1 cellular context compared by ENCODE assay signal in the genomic region with DNA sequence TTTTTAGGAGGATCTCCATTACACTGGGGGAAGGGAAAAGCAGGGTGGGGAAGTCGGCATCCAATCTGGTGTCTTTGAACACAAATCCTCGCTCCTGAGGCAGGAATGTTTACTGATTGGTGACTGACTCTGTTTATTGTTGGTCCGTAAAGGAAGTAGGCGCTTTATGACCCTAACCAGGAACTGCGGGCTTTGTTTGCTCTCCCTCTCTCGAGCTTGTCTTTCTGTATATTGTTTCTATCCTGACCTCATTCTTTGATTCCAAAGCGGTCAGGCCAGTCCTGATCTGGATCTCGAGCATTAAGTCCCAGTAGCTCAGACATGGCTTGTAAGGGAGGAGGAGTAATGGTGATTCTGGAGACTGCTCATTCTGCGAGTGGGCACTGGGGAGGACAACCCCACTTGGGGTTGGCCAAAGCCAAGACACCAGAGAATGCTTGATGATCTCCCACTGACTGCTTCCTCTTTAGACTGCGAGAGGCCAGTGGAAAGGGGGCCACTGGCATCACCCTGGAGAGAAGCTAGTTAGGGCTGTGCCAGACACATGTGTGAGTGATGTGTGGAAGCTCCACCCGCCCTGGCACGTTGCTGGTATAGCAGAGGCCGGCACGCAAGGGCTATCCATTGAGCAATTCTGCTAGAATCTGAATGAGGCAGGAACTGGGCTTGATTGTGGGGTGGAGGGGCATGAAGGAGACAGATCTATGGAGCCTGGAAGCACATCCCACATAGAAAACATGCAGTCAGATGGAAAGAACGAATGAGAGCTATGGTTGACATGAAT.
TF ChIP-seq lines count a peak whose summit lies in the region.

No MANE protein-coding gene starts in this region.

TF ChIP-seq in WTC11, 78 proteins besides CTCF, POLR2A, EP300 and RAD21:
- TF ChIP-seq NFATC4 (CRISPR knock-in tag; IDR thresholded peaks at IDR 0.05) (no peak), PRRX2 (CRISPR knock-in tag; IDR thresholded peaks at IDR 0.05) (no peak), EMX1 (CRISPR knock-in tag; IDR thresholded peaks at IDR 0.05) (no peak), ETV6 (CRISPR knock-in tag; IDR thresholded peaks at IDR 0.05) (no peak), RORB (CRISPR knock-in tag; IDR thresholded peaks at IDR 0.05) (no peak), ATF1 (CRISPR knock-in tag; IDR thresholded peaks at IDR 0.05) (no peak), FOXK1 (CRISPR knock-in tag; IDR thresholded peaks at IDR 0.05) (no peak)
- TF ChIP-seq, protein P1, sequence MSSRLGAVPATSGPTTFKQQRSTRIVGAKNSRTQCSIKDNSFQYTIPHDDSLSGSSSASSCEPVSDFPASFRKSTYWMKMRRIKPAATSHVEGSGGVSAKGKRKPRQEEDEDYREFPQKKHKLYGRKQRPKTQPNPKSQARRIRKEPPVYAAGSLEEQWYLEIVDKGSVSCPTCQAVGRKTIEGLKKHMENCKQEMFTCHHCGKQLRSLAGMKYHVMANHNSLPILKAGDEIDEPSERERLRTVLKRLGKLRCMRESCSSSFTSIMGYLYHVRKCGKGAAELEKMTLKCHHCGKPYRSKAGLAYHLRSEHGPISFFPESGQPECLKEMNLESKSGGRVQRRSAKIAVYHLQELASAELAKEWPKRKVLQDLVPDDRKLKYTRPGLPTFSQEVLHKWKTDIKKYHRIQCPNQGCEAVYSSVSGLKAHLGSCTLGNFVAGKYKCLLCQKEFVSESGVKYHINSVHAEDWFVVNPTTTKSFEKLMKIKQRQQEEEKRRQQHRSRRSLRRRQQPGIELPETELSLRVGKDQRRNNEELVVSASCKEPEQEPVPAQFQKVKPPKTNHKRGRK (CRISPR knock-in tag; IDR thresholded peaks at IDR 0.05; ENCODE audit: borderline replicate concordance): no peak
- TF ChIP-seq, protein P2, sequence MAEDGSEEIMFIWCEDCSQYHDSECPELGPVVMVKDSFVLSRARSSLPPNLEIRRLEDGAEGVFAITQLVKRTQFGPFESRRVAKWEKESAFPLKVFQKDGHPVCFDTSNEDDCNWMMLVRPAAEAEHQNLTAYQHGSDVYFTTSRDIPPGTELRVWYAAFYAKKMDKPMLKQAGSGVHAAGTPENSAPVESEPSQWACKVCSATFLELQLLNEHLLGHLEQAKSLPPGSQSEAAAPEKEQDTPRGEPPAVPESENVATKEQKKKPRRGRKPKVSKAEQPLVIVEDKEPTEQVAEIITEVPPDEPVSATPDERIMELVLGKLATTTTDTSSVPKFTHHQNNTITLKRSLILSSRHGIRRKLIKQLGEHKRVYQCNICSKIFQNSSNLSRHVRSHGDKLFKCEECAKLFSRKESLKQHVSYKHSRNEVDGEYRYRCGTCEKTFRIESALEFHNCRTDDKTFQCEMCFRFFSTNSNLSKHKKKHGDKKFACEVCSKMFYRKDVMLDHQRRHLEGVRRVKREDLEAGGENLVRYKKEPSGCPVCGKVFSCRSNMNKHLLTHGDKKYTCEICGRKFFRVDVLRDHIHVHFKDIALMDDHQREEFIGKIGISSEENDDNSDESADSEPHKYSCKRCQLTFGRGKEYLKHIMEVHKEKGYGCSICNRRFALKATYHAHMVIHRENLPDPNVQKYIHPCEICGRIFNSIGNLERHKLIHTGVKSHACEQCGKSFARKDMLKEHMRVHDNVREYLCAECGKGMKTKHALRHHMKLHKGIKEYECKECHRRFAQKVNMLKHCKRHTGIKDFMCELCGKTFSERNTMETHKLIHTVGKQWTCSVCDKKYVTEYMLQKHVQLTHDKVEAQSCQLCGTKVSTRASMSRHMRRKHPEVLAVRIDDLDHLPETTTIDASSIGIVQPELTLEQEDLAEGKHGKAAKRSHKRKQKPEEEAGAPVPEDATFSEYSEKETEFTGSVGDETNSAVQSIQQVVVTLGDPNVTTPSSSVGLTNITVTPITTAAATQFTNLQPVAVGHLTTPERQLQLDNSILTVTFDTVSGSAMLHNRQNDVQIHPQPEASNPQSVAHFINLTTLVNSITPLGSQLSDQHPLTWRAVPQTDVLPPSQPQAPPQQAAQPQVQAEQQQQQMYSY (CRISPR knock-in tag; IDR thresholded peaks at IDR 0.05): no peak
- TF ChIP-seq, protein P3, sequence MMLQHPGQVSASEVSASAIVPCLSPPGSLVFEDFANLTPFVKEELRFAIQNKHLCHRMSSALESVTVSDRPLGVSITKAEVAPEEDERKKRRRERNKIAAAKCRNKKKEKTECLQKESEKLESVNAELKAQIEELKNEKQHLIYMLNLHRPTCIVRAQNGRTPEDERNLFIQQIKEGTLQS (CRISPR knock-in tag; conservative IDR thresholded peaks at IDR 0.05): no peak
- TF ChIP-seq, protein P4, sequence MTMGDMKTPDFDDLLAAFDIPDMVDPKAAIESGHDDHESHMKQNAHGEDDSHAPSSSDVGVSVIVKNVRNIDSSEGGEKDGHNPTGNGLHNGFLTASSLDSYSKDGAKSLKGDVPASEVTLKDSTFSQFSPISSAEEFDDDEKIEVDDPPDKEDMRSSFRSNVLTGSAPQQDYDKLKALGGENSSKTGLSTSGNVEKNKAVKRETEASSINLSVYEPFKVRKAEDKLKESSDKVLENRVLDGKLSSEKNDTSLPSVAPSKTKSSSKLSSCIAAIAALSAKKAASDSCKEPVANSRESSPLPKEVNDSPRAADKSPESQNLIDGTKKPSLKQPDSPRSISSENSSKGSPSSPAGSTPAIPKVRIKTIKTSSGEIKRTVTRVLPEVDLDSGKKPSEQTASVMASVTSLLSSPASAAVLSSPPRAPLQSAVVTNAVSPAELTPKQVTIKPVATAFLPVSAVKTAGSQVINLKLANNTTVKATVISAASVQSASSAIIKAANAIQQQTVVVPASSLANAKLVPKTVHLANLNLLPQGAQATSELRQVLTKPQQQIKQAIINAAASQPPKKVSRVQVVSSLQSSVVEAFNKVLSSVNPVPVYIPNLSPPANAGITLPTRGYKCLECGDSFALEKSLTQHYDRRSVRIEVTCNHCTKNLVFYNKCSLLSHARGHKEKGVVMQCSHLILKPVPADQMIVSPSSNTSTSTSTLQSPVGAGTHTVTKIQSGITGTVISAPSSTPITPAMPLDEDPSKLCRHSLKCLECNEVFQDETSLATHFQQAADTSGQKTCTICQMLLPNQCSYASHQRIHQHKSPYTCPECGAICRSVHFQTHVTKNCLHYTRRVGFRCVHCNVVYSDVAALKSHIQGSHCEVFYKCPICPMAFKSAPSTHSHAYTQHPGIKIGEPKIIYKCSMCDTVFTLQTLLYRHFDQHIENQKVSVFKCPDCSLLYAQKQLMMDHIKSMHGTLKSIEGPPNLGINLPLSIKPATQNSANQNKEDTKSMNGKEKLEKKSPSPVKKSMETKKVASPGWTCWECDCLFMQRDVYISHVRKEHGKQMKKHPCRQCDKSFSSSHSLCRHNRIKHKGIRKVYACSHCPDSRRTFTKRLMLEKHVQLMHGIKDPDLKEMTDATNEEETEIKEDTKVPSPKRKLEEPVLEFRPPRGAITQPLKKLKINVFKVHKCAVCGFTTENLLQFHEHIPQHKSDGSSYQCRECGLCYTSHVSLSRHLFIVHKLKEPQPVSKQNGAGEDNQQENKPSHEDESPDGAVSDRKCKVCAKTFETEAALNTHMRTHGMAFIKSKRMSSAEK (CRISPR knock-in tag; IDR thresholded peaks at IDR 0.05; ENCODE audit: borderline replicate concordance): no peak
- TF ChIP-seq, protein P5, sequence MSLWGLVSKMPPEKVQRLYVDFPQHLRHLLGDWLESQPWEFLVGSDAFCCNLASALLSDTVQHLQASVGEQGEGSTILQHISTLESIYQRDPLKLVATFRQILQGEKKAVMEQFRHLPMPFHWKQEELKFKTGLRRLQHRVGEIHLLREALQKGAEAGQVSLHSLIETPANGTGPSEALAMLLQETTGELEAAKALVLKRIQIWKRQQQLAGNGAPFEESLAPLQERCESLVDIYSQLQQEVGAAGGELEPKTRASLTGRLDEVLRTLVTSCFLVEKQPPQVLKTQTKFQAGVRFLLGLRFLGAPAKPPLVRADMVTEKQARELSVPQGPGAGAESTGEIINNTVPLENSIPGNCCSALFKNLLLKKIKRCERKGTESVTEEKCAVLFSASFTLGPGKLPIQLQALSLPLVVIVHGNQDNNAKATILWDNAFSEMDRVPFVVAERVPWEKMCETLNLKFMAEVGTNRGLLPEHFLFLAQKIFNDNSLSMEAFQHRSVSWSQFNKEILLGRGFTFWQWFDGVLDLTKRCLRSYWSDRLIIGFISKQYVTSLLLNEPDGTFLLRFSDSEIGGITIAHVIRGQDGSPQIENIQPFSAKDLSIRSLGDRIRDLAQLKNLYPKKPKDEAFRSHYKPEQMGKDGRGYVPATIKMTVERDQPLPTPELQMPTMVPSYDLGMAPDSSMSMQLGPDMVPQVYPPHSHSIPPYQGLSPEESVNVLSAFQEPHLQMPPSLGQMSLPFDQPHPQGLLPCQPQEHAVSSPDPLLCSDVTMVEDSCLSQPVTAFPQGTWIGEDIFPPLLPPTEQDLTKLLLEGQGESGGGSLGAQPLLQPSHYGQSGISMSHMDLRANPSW (CRISPR knock-in tag; conservative IDR thresholded peaks at IDR 0.05; ENCODE audit: low read depth): no peak
- TF ChIP-seq, protein P6, sequence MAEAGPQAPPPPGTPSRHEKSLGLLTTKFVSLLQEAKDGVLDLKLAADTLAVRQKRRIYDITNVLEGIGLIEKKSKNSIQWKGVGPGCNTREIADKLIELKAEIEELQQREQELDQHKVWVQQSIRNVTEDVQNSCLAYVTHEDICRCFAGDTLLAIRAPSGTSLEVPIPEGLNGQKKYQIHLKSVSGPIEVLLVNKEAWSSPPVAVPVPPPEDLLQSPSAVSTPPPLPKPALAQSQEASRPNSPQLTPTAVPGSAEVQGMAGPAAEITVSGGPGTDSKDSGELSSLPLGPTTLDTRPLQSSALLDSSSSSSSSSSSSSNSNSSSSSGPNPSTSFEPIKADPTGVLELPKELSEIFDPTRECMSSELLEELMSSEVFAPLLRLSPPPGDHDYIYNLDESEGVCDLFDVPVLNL (CRISPR knock-in tag; IDR thresholded peaks at IDR 0.05; ENCODE audit: borderline replicate concordance, low read depth): no peak
- TF ChIP-seq, protein P7, sequence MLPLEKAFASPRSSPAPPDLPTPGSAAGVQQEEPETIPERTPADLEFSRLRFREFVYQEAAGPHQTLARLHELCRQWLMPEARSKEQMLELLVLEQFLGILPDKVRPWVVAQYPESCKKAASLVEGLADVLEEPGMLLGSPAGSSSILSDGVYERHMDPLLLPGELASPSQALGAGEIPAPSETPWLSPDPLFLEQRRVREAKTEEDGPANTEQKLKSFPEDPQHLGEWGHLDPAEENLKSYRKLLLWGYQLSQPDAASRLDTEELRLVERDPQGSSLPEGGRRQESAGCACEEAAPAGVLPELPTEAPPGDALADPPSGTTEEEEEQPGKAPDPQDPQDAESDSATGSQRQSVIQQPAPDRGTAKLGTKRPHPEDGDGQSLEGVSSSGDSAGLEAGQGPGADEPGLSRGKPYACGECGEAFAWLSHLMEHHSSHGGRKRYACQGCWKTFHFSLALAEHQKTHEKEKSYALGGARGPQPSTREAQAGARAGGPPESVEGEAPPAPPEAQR (CRISPR knock-in tag; IDR thresholded peaks at IDR 0.05): no peak
- TF ChIP-seq, protein P8, sequence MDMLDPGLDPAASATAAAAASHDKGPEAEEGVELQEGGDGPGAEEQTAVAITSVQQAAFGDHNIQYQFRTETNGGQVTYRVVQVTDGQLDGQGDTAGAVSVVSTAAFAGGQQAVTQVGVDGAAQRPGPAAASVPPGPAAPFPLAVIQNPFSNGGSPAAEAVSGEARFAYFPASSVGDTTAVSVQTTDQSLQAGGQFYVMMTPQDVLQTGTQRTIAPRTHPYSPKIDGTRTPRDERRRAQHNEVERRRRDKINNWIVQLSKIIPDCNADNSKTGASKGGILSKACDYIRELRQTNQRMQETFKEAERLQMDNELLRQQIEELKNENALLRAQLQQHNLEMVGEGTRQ (CRISPR knock-in tag; IDR thresholded peaks at IDR 0.05): no peak
